In genomic region chr12:9184276-9184675, GRCh38 we compare ENCODE assay signal across 22 cellular contexts. TPM values are rescaled to one million over a fixed set of nuclear protein-coding genes. Genes with fewer than 3 reads are reported as not detected.
DNase-seq lines count a peak whose midpoint lies in the region; ATAC-seq and TF ChIP-seq lines count a peak whose summit lies in the region.
"Had no signal": no experiment of that assay in that cellular context is flagged by ENCODE, and none has a peak within 500 bp of the region (broad histone marks: within the 10 kb centered on the region; RNA-seq: fewer than 3 reads in every experiment).

No MANE protein-coding gene starts in this region.

- no peaks in the 10 kb centered on the region for H3K27me3 ChIP-seq in GM23338 (ENCODE audit: insufficient read depth)
- H3K27me3 ChIP-seq: SJSA1 had no signal

- H3K9me3 Mint-ChIP-seq in neural crest cell (peaks cover 11% of the 10 kb centered on the region), GM23338 (peaks cover 11% of the 10 kb centered on the region; the same call in 2 of the 3 replicates)

- no peak overlapping the region for H3K4me3 ChIP-seq in GM23338
- H3K4me3 ChIP-seq: SJSA1 had no signal

- H3K27ac Mint-ChIP-seq in neural crest cell (ENCODE audit: unreplicated experiment) = peak overlapping the region; percentile 6
- H3K27ac Mint-ChIP-seq in GM23338 = no peak overlapping the region
- H3K27ac Mint-ChIP-seq: CD14-positive monocyte had no signal

- no peak for ATAC-seq in GM23338

- H3K27ac ChIP-seq in GM23338 (ENCODE audit: low read depth) = no peak overlapping the region
- H3K27ac ChIP-seq: SJSA1 had no signal

- H2AFZ ChIP-seq in GM23338 = no peak overlapping the region

- peak; percentile 4 for DNase-seq in activated CD4-positive, alpha-beta T cell treated with anti-CD3 and anti-CD28 coated beads for 48 hours
- DNase-seq in activated CD4-positive, alpha-beta T cell treated with anti-CD3 and anti-CD28 coated beads for 4 hours = no peak
- peak; percentile 0 to 1 for DNase-seq in stimulated activated CD8-positive, alpha-beta memory T cell treated with anti-CD3 and anti-CD28 coated beads, Interleukin-15, amount 100 ng/mL, for 48 hours (ENCODE audit: low read depth in 2 of 2)
- DNase-seq in stimulated activated CD8-positive, alpha-beta memory T cell treated with anti-CD3 and anti-CD28 coated beads, Interleukin-4, amount 100 ng/mL, for 48 hours = no peak
- no peak for DNase-seq in neural crest cell (ENCODE audit: low read depth, low spot score)
- DNase-seq in NCI-H526 treated with DMSO at 0.1 percent for 48 hours (lab: John Stamatoyannopoulos, UW) = no peak
- no peak for DNase-seq in SHP77 (lab: John Stamatoyannopoulos, UW)
- DNase-seq in GM23338 (ENCODE audit: low spot score) = no peak
- DNase-seq: 8988T, EL, GF-D8, MV-4-11, NCI-H1694, NCI-H2081, NCI-H2171, NCI-H524 treated with DMSO at 0.1 percent for 48 hours, OCI-M1 had no signal

- no peaks in the 10 kb centered on the region for H3K4me1 ChIP-seq in GM23338 (ENCODE audit: insufficient read depth)
- H3K4me1 ChIP-seq: SJSA1 had no signal

- no peaks in the 10 kb centered on the region for H4K20me1 ChIP-seq in GM23338 (replicated peaks; ENCODE audit: insufficient read depth)

- H3K36me3 Mint-ChIP-seq in neural crest cell (ENCODE audit: low read depth) (peaks cover 4% of the 10 kb centered on the region), GM23338 (ENCODE audit: low read depth) (peaks cover 6% of the 10 kb centered on the region; the same call in 1 of the 3 replicates)
- H3K36me3 Mint-ChIP-seq: CD14-positive monocyte, IgD-negative memory B cell had no signal

- no peaks in the 10 kb centered on the region for H3K4me1 Mint-ChIP-seq in neural crest cell
- no peaks in the 10 kb centered on the region for H3K4me1 Mint-ChIP-seq in GM23338
- H3K4me1 Mint-ChIP-seq: CD14-positive monocyte, IgD-negative memory B cell had no signal

- no peaks in the 10 kb centered on the region for H3K36me3 ChIP-seq in GM23338 (ENCODE audit: insufficient read depth)
- H3K36me3 ChIP-seq: SJSA1 had no signal

- H3K9me2 ChIP-seq in GM23338 (ENCODE audit: insufficient read depth) = 0 out of 2 replicates have a peak, but pooled peaks cover 3% of the 10 kb centered on the region

- H3K27me3 Mint-ChIP-seq in neural crest cell (ENCODE audit: low read depth) (no peaks in the 10 kb centered on the region), GM23338 (ENCODE audit: insufficient read depth, low read depth, poor library complexity) (no peaks in the 10 kb centered on the region)

- no peak for TF ChIP-seq CTCF in neural crest cell (conservative IDR thresholded peaks at IDR 0.05)
- TF ChIP-seq CTCF in GM23338 (conservative IDR thresholded peaks at IDR 0.05; ENCODE audit: low read depth in 2 of 2) = no peak

- no peaks in the 10 kb centered on the region for H3F3A ChIP-seq in GM23338 (replicated peaks; ENCODE audit: low read depth)

- no peaks in the 10 kb centered on the region for H3K79me2 ChIP-seq in GM23338 (replicated peaks; ENCODE audit: insufficient read depth)

- no peak overlapping the region for H3K4me3 Mint-ChIP-seq in neural crest cell
- H3K4me3 Mint-ChIP-seq in GM23338 = no peak overlapping the region
- H3K4me3 Mint-ChIP-seq: CD14-positive monocyte, IgD-negative memory B cell had no signal

- H3K4me2 ChIP-seq in GM23338 = no peak overlapping the region

TF ChIP-seq in GM23338, 12 proteins besides CTCF, POLR2A, EP300 and RAD21 (continues in another document):
- TF ChIP-seq CREB1 (CRISPR knock-in tag; IDR thresholded peaks at IDR 0.05; ENCODE audit: low read depth) = no peak
- TF ChIP-seq JUNB (IDR thresholded peaks at IDR 0.05; ENCODE audit: unreplicated experiment) = no peak
- TF ChIP-seq, protein P1, sequence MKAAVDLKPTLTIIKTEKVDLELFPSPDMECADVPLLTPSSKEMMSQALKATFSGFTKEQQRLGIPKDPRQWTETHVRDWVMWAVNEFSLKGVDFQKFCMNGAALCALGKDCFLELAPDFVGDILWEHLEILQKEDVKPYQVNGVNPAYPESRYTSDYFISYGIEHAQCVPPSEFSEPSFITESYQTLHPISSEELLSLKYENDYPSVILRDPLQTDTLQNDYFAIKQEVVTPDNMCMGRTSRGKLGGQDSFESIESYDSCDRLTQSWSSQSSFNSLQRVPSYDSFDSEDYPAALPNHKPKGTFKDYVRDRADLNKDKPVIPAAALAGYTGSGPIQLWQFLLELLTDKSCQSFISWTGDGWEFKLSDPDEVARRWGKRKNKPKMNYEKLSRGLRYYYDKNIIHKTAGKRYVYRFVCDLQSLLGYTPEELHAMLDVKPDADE (IDR thresholded peaks at IDR 0.05) = no peak
- no peak for TF ChIP-seq STAT1 (IDR thresholded peaks at IDR 0.05; ENCODE audit: unreplicated experiment)
- TF ChIP-seq NANOG (IDR thresholded peaks at IDR 0.05; ENCODE audit: borderline replicate concordance) = no peak
- no peak for TF ChIP-seq ZNF114 (CRISPR knock-in tag; IDR thresholded peaks at IDR 0.05)
- TF ChIP-seq EZH2 (IDR thresholded peaks at IDR 0.05; ENCODE audit: low read depth, unreplicated experiment) = no peak
- no peak for TF ChIP-seq REST (IDR thresholded peaks at IDR 0.05; ENCODE audit: unreplicated experiment)
- no peak for TF ChIP-seq ZNF331 (CRISPR knock-in tag; IDR thresholded peaks at IDR 0.05; ENCODE audit: low read depth)

RNA-seq across cellular contexts. Expression of gene PZP, which starts 23.9 kb away (rescaled TPM):
- total RNA-seq in neural crest cell = not detected in 2 replicates
- total RNA-seq in GM23338 (2014; rRNA removed; shearing (Covaris generic)) = 0.43 TPM in 1 of 2 replicates, not detected in the other
- polyA plus RNA-seq in GM23338 (2016; fragmentation: Nextera tagmentation; extraction: Ambion mirVana) = 0.33 and 0.92 TPM in 2 replicates
- total RNA-seq: H4, M059J, SJSA1 had no signal
- polyA plus RNA-seq: CD14-positive monocyte, IgD-negative memory B cell had no signal

Comparison
In these comparisons a context has a peak if more than half of its experiments do, and no peak if none do; other contexts are left out.
1. DNase-seq: peak in activated CD4-positive, alpha-beta T cell treated with anti-CD3 and anti-CD28 coated beads for 48 hours (single experiment) and stimulated activated CD8-positive, alpha-beta memory T cell treated with anti-CD3 and anti-CD28 coated beads, Interleukin-15, amount 100 ng/mL, for 48 hours (2 of 2); none in activated CD4-positive, alpha-beta T cell treated with anti-CD3 and anti-CD28 coated beads for 4 hours (0 of 2), stimulated activated CD8-positive, alpha-beta memory T cell treated with anti-CD3 and anti-CD28 coated beads, Interleukin-4, amount 100 ng/mL, for 48 hours (single experiment), neural crest cell (single experiment), NCI-H526 treated with DMSO at 0.1 percent for 48 hours (single experiment), SHP77 (0 of 2) and GM23338 (single experiment).